Comparison of ENCODE assay signal across 8 cellular contexts in genomic region chr4:38730830-38731646, GRCh38. TPM values are rescaled to one million over a fixed set of nuclear protein-coding genes. Genes with fewer than 3 reads are reported as not detected.
DNase-seq lines count a peak whose midpoint lies in the region; ATAC-seq and TF ChIP-seq lines count a peak whose summit lies in the region.

No MANE protein-coding gene starts in this region.

- H3K36me3 ChIP-seq in H7 (replicated peaks; ENCODE audit: control insufficient read depth, insufficient read depth, low read length): no peaks in the 10 kb centered on the region

- peak overlapping the region; percentile 32 for H3K4me3 Mint-ChIP-seq in activated naive CD8-positive, alpha-beta T cell treated with anti-CD3 and anti-CD28 coated beads, Interleukin-2, amount 50 U/mL, for 24 hours

- H3K9me3 Mint-ChIP-seq in activated naive CD8-positive, alpha-beta T cell treated with anti-CD3 and anti-CD28 coated beads, Interleukin-2, amount 50 U/mL, for 24 hours: peaks cover 12% of the 10 kb centered on the region

- no peaks in the 10 kb centered on the region for H3K27me3 ChIP-seq in H7 (ENCODE audit: control insufficient read depth, insufficient read depth, low read length)

- DNase-seq in GM10266 (ENCODE audit: extremely low spot score): peak; percentile 68
- DNase-seq in H7: peak; percentile 81
- DNase-seq in LNCaP clone FGC (ENCODE audit: low read depth): no peak
- DNase-seq in T follicular helper cell (ENCODE audit: low read depth): peak; percentile 76
- DNase-seq in activated naive CD8-positive, alpha-beta T cell treated with anti-CD3 and anti-CD28 coated beads, Interleukin-2, amount 50 U/mL, for 24 hours: peak; percentile 88
- DNase-seq in left ventricle myocardium superior: peak; percentile 89
- peak; percentile 94 for DNase-seq in sciatic nerve (ENCODE audit: low spot score)
- no peak for DNase-seq in cerebellum (ENCODE audit: low spot score)

- peaks cover 10% of the 10 kb centered on the region for H3K27me3 Mint-ChIP-seq in activated naive CD8-positive, alpha-beta T cell treated with anti-CD3 and anti-CD28 coated beads, Interleukin-2, amount 50 U/mL, for 24 hours

- peak; percentile 95 for ATAC-seq in activated naive CD8-positive, alpha-beta T cell treated with anti-CD3 and anti-CD28 coated beads, Interleukin-2, amount 50 U/mL, for 24 hours
- peak; percentile 91 for ATAC-seq in left ventricle myocardium superior
- ATAC-seq in sciatic nerve: peak; percentile 94

- intact Hi-C loops in left ventricle myocardium superior (cut with micrococcal nuclease): loop anchor here (2.0 kb wide), 1 partner anchor 552 kb away; no protein-coding TSS in a partner anchor
- intact Hi-C loops in sciatic nerve (cut with DNase I): loop anchor here (5.0 to 10.0 kb wide), 2 partner anchors 56 to 549 kb away; no protein-coding TSS in a partner anchor

- H3K27ac Mint-ChIP-seq in activated naive CD8-positive, alpha-beta T cell treated with anti-CD3 and anti-CD28 coated beads, Interleukin-2, amount 50 U/mL, for 24 hours: peak overlapping the region; percentile 82

- peaks cover 18% of the 10 kb centered on the region for H3K4me1 Mint-ChIP-seq in activated naive CD8-positive, alpha-beta T cell treated with anti-CD3 and anti-CD28 coated beads, Interleukin-2, amount 50 U/mL, for 24 hours

- TF ChIP-seq CTCF in GM10266 (IDR thresholded peaks at IDR 0.05; ENCODE audit: control insufficient read depth, insufficient read depth, low read depth, missing control alignments): peak; percentile 87
- peak; percentile 88 for TF ChIP-seq CTCF in LNCaP clone FGC (IDR thresholded peaks at IDR 0.05; ENCODE audit: control insufficient read depth, extremely low read depth, insufficient read depth)

- H3K4me3 ChIP-seq in H7 (ENCODE audit: insufficient read depth, low read depth, low read length) (no peak overlapping the region), LNCaP clone FGC (ENCODE audit: low read depth, low read length) (no peak overlapping the region)

- H3K36me3 Mint-ChIP-seq in activated naive CD8-positive, alpha-beta T cell treated with anti-CD3 and anti-CD28 coated beads, Interleukin-2, amount 50 U/mL, for 24 hours (ENCODE audit: low read depth): peaks cover 8% of the 10 kb centered on the region

RNA-seq across cellular contexts. Expression of gene TLR10, which starts 51.8 kb away (rescaled TPM):
- total RNA-seq in H7 (2014; rRNA removed; shearing (Covaris generic)): not detected in 2 replicates
- total RNA-seq in left ventricle myocardium superior: not detected
- 1.6 TPM for total RNA-seq in sciatic nerve
- total RNA-seq in cerebellum: 1.2 TPM

Comparison
In these comparisons a context has a peak if more than half of its experiments do, and no peak if none do; other contexts are left out.
1. DNase-seq: peak in GM10266 (single experiment), H7 (single experiment), T follicular helper cell (single experiment), activated naive CD8-positive, alpha-beta T cell treated with anti-CD3 and anti-CD28 coated beads, Interleukin-2, amount 50 U/mL, for 24 hours (single experiment), left ventricle myocardium superior (single experiment) and sciatic nerve (single experiment); none in LNCaP clone FGC (single experiment) and cerebellum (single experiment).
2. Peak in every context shown above with its lines, with median percentiles within 50 percentile points of each other: ATAC-seq.